Comparison of ENCODE assay signal across 19 cellular contexts in genomic region chr3:87621667-87622066, GRCh38.
DNase-seq lines count a peak whose midpoint lies in the region; ATAC-seq and TF ChIP-seq lines count a peak whose summit lies in the region.
"Had no signal": no experiment of that assay in that cellular context is flagged by ENCODE, and none has a peak within 500 bp of the region (broad histone marks: within the 10 kb centered on the region; RNA-seq: fewer than 3 reads in every experiment).

No MANE protein-coding gene starts in this region.

- no peaks in the 10 kb centered on the region for H3K27me3 ChIP-seq in testis
- H3K27me3 ChIP-seq: heart right ventricle had no signal

- no peak for TF ChIP-seq CTCF in testis (IDR thresholded peaks at IDR 0.05)

- no peak overlapping the region for H3K27ac ChIP-seq in testis
- H3K27ac ChIP-seq: heart right ventricle, parathyroid adenoma had no signal

- H3K4me3 ChIP-seq in testis: no peak overlapping the region
- H3K4me3 ChIP-seq: heart right ventricle had no signal

- ATAC-seq in GM18520 (IDR thresholded peaks at IDR 0.05; ENCODE audit: unreplicated experiment): peak; percentile 98
- ATAC-seq in GM19468 (IDR thresholded peaks at IDR 0.05; ENCODE audit: extremely low read depth, unreplicated experiment): peak; percentile 81
- ATAC-seq in HG02938 (IDR thresholded peaks at IDR 0.05; ENCODE audit: unreplicated experiment): peak; percentile 90
- ATAC-seq in HG03520 (IDR thresholded peaks at IDR 0.05; ENCODE audit: unreplicated experiment): peak; percentile 85
- ATAC-seq in activated CD4-positive, CD25-positive, alpha-beta regulatory T cell treated with anti-CD3 and anti-CD28 coated beads, Interleukin-2, amount 50 U/mL, for 24 hours: no peak
- ATAC-seq: heart right ventricle had no signal

- DNase-seq in SIG-M5 (lab: John Stamatoyannopoulos, UW): no peak
- no peak for DNase-seq in COR-L47 (lab: John Stamatoyannopoulos, UW)
- no peak for DNase-seq in testis
- DNase-seq: Caco-2; effector memory CD4-positive, alpha-beta T cell; heart right ventricle; HFFc6; islet precursor cell; Karpas-422; NCI-H446; SHP77 treated with DMSO at 0.1 percent for 48 hours; stimulated activated CD4-positive, alpha-beta T cell treated with anti-CD3 and anti-CD28 coated beads, Interleukin-4, amount 100 ng/mL, for 1 hour; T-helper 2 cell had no signal

- no peaks in the 10 kb centered on the region for H3K4me1 ChIP-seq in testis
- H3K4me1 ChIP-seq: Caco-2, heart right ventricle, parathyroid adenoma had no signal

- intact Hi-C loops in testis (cut with DNase I; ENCODE audit: low total_unique reads): no loop called here

- no peaks in the 10 kb centered on the region for H3K36me3 ChIP-seq in testis (ENCODE audit: low read depth, missing control alignments)
- H3K36me3 ChIP-seq: heart right ventricle had no signal

- 77 to 82% methylated on average over 1 of the region's 1 CpG for WGBS in testis, 2 donors

- no peaks in the 10 kb centered on the region for H3K9me3 ChIP-seq in testis
- H3K9me3 ChIP-seq: Caco-2 had no signal

- TF ChIP-seq POLR2A in testis (IDR thresholded peaks at IDR 0.05): no peak

Comparison
In these comparisons a context has a peak if more than half of its experiments do, and no peak if none do; other contexts are left out.
1. ATAC-seq: peak in GM18520 (single experiment), GM19468 (single experiment), HG02938 (single experiment) and HG03520 (single experiment); none in activated CD4-positive, CD25-positive, alpha-beta regulatory T cell treated with anti-CD3 and anti-CD28 coated beads, Interleukin-2, amount 50 U/mL, for 24 hours (0 of 2).